Comparison of ENCODE assay signal across 36 cellular contexts in genomic region chr20:801678-802077, GRCh38. TPM values are rescaled to one million over a fixed set of nuclear protein-coding genes. Genes with fewer than 3 reads are reported as not detected.
"Had no signal": no experiment of that assay in that cellular context is flagged by ENCODE, and none has a peak within 500 bp of the region (broad histone marks: within the 10 kb centered on the region; RNA-seq: fewer than 3 reads in every experiment).

No MANE protein-coding gene starts in this region.

- H3K36me3 ChIP-seq: MG63 had no signal

- DNase-seq: Karpas-422, Kasumi-1, MG63, MM.1S, MV-4-11, NCI-H1048, NCI-H1092, NCI-H1092 treated with DMSO at 0.1 percent for 48 hours, NCI-H1105, NCI-H1105 treated with DMSO at 0.1 percent for 48 hours, NCI-H1417, NCI-H1417 treated with DMSO at 0.1 percent for 48 hours, NCI-H1436, NCI-H1436 treated with DMSO at 0.1 percent for 48 hours, NCI-H146, NCI-H1694, NCI-H1694 treated with DMSO at 0.1 percent for 48 hours, NCI-H187, NCI-H187 treated with DMSO at 0.1 percent for 48 hours, NCI-H1930, NCI-H2029, NCI-H2029 treated with DMSO at 0.1 percent for 48 hours, NCI-H2081, NCI-H2081 treated with DMSO at 0.1 percent for 48 hours, NCI-H2107, NCI-H2171, NCI-H2171 treated with DMSO at 0.1 percent for 48 hours, NCI-H2227 treated with DMSO at 0.1 percent for 48 hours, NCI-H226, NCI-H345, NCI-H446, NCI-H446 treated with DMSO at 0.1 percent for 48 hours, NCI-H510A, NCI-H510A treated with DMSO at 0.1 percent for 48 hours, NCI-H524 treated with DMSO at 0.1 percent for 48 hours had no signal

- H3K4me3 ChIP-seq: MG63 had no signal

RNA-seq across cellular contexts. Expression of gene SLC52A3, which starts 33.4 kb away (rescaled TPM):
- total RNA-seq: LHCN-M2 had no signal
